ENCODE assay signal across 9 cellular contexts in the genomic region with DNA sequence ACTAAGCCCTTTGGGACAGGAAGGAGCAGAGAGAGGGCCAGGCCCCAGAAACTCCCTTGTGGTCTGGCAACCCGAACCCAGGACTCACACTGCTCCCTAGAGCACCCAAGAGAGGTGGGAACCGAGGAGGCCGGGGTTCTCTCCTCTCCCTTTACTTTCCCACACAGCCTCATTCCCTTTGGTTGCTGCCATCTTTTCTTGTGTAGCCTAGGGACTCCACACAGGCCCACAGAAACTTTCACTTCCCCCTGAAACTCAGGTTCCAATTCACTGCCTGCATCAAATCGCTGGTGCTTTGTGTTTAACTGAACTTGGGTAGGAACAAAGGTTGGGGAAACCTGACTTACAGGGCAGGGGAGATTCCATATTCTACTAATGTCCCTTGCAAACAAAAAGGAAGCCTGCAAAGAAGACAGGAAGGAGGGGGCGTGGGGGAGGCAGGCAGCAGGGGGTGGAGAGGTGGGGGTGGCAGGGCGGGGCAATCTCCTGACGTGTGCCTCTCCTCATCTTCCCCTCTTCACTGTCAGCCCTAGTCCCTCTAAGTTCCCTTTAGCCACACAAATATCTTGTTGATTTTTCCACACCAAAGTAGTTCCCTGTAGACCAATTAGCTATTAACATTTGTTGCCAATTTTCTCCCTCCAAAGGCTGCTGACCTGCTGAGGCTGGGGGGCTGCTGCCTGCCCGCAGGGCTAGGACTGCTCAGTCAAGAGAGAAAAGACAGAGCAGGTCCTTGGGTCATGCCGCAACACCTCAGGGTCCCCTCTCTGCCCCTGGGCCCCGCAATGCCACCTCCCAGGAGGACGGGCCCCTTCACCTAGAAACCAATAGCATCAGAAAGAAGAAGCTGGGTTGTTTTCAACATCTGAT. TPM values are rescaled to one million over a fixed set of nuclear protein-coding genes. Genes with fewer than 3 reads are reported as not detected.
DNase-seq lines count a peak whose midpoint lies in the region; ATAC-seq, FAIRE-seq and TF ChIP-seq lines count a peak whose summit lies in the region.
"Had no signal": no experiment of that assay in that cellular context is flagged by ENCODE, and none has a peak within 500 bp of the region (broad histone marks: within the 10 kb centered on the region; RNA-seq: fewer than 3 reads in every experiment).

No MANE protein-coding gene starts in this region.

- H4K20me1 ChIP-seq in astrocyte (ENCODE audit: insufficient read depth, low read length) = peaks cover 60% of the 10 kb centered on the region

- H2BK120ac ChIP-seq in mesenchymal stem cell (ENCODE audit: low read depth, low read length) = peak overlapping the region; percentile 96

- H2BK15ac ChIP-seq in mesenchymal stem cell (ENCODE audit: low read depth, poor library complexity, severe bottlenecking) = peak overlapping the region; percentile 87

- peak overlapping the region; percentile 89 for H3K27ac Mint-ChIP-seq in astrocyte (ENCODE audit: unreplicated experiment)

- no peaks in the 10 kb centered on the region for H3K9me3 Mint-ChIP-seq in astrocyte (ENCODE audit: unreplicated experiment)

- H3K4me1 Mint-ChIP-seq in astrocyte (ENCODE audit: low read depth, unreplicated experiment) = peaks cover 69% of the 10 kb centered on the region

- H4K91ac ChIP-seq in mesenchymal stem cell (ENCODE audit: low read length) = peak overlapping the region; percentile 99

- H2AK5ac ChIP-seq in mesenchymal stem cell (ENCODE audit: low read length, severe bottlenecking) = peak overlapping the region; percentile 95

- FAIRE-seq in astrocyte (lab: Jason Lieb, UNC) = no peak
- FAIRE-seq: colon had no signal

- ATAC-seq in HG03097 (IDR thresholded peaks at IDR 0.05; ENCODE audit: low FRiP score, unreplicated experiment) = peak; percentile 43

- peak overlapping the region; percentile 54 for H3K4me3 Mint-ChIP-seq in astrocyte (ENCODE audit: unreplicated experiment)

- 0 out of 2 replicates have a peak overlapping the region, but pooled peaks have one; percentile 31 for H3K27ac ChIP-seq in SK-N-MC
- no peak overlapping the region for H3K27ac ChIP-seq in astrocyte (ENCODE audit: low read depth, low read length)
- peak overlapping the region; percentile 79 for H3K27ac ChIP-seq in mesenchymal stem cell (ENCODE audit: low read length, poor library complexity, severe bottlenecking)

- DNase-seq in NCI-H82 (lab: John Stamatoyannopoulos, UW) (peak; percentile 34), NCI-H82 treated with DMSO at 0.1 percent for 48 hours (lab: John Stamatoyannopoulos, UW; ENCODE audit: unreplicated experiment) (no peak), SK-N-MC (ENCODE audit: low read depth, low spot score) (no peak), astrocyte (ENCODE audit: low read depth) (no peak), mesenchymal stem cell (peak; percentile 55), ureter (ENCODE audit: low spot score) (peak; percentile 59), AG08396 (ENCODE audit: low spot score) (no peak)

- no peaks in the 10 kb centered on the region for H3K27me3 Mint-ChIP-seq in astrocyte (ENCODE audit: low read depth, unreplicated experiment)

- peak overlapping the region; percentile 8 to 95 for H3K23ac ChIP-seq in mesenchymal stem cell (ENCODE audit: low read length in 2 of 2)

- WGBS in mesenchymal stem cell = 41% methylated on average over 6 of the region's 11 CpGs

- H3K4ac ChIP-seq in mesenchymal stem cell (ENCODE audit: low read depth in 1 of 2, low read length in 2 of 2) = peak overlapping the region; percentile 64 to 98

- peak overlapping the region; percentile 91 to 99 for H2BK12ac ChIP-seq in mesenchymal stem cell (ENCODE audit: low read length in 2 of 2)

- H3K79me1 ChIP-seq in mesenchymal stem cell (replicated peaks; ENCODE audit: low read length, poor library complexity, severe bottlenecking) = peaks cover 2% of the 10 kb centered on the region

- peak overlapping the region; percentile 68 for H3K4me2 ChIP-seq in astrocyte (ENCODE audit: low read length)
- H3K4me2 ChIP-seq in mesenchymal stem cell (ENCODE audit: low read length, poor library complexity, severe bottlenecking) = no peak overlapping the region

- H3K27me3 ChIP-seq in astrocyte (ENCODE audit: insufficient read depth, low read length) = no peaks in the 10 kb centered on the region
- no peaks in the 10 kb centered on the region for H3K27me3 ChIP-seq in mesenchymal stem cell (ENCODE audit: control insufficient read depth in 1 of 2, insufficient read depth in 1 of 2, low read length in 2 of 2)

- H3K14ac ChIP-seq in mesenchymal stem cell (ENCODE audit: low read length in 2 of 2) = peak overlapping the region in 1 of 2 experiments; percentile 83

- H3K9me3 ChIP-seq in SK-N-MC (ENCODE audit: low read depth, low read length) (no peaks in the 10 kb centered on the region), astrocyte (ENCODE audit: insufficient read depth, low read depth, low read length) (no peaks in the 10 kb centered on the region), mesenchymal stem cell (ENCODE audit: control insufficient read depth, low read length) (no peaks in the 10 kb centered on the region)

- H3K79me2 ChIP-seq in astrocyte (ENCODE audit: insufficient read depth, low read length) = peaks cover 90% of the 10 kb centered on the region

- H3K9ac ChIP-seq in SK-N-MC (ENCODE audit: insufficient read length) (no peak overlapping the region), astrocyte (ENCODE audit: low read length) (peak overlapping the region; percentile 29), mesenchymal stem cell (ENCODE audit: low read length) (no peak overlapping the region)

- H4K8ac ChIP-seq in mesenchymal stem cell (ENCODE audit: low read length) = peak overlapping the region; percentile 92

- H3K18ac ChIP-seq in mesenchymal stem cell (ENCODE audit: low read depth in 1 of 2, low read length in 2 of 2) = peak overlapping the region; percentile 94 to 96

- peaks cover 11% of the 10 kb centered on the region for H3K36me3 Mint-ChIP-seq in astrocyte (ENCODE audit: low read depth, unreplicated experiment)

- H2AFZ ChIP-seq in astrocyte (ENCODE audit: low read depth, low read length) (no peak overlapping the region), mesenchymal stem cell (ENCODE audit: low read depth, low read length) (no peak overlapping the region)

- H3K4me1 ChIP-seq in astrocyte (ENCODE audit: insufficient read depth, low read length) (peaks cover 52% of the 10 kb centered on the region), mesenchymal stem cell (ENCODE audit: control insufficient read depth, insufficient read depth, low read depth, low read length) (peaks cover 51% of the 10 kb centered on the region)

- H2BK5ac ChIP-seq in mesenchymal stem cell (ENCODE audit: low read depth, low read length, poor library complexity, severe bottlenecking) = peak overlapping the region; percentile 84

- TF ChIP-seq CTCF in astrocyte (IDR thresholded peaks at IDR 0.05; ENCODE audit: insufficient read depth, low read depth, low read length) = no peak

- H3K4me3 ChIP-seq in SK-N-MC (no peak overlapping the region), astrocyte (ENCODE audit: insufficient read depth, low read depth, low read length) (no peak overlapping the region), mesenchymal stem cell (ENCODE audit: insufficient read depth in 1 of 2, low read depth in 1 of 2, low read length in 2 of 2) (no peak overlapping the region)

- H3K36me3 ChIP-seq in SK-N-MC (ENCODE audit: insufficient read depth, low read length) = no peaks in the 10 kb centered on the region
- H3K36me3 ChIP-seq in astrocyte (ENCODE audit: insufficient read depth, low read length) = no peaks in the 10 kb centered on the region
- peaks cover 7% of the 10 kb centered on the region in 2 experiments for H3K36me3 ChIP-seq in mesenchymal stem cell (ENCODE audit: control insufficient read depth in 1 of 2, insufficient read depth in 2 of 2, low read depth in 1 of 2, low read length in 2 of 2)

RNA-seq across cellular contexts. Expression of a gene that starts 8.0 kb away (rescaled TPM):
- 108 and 130 TPM in 2 replicates for total RNA-seq in astrocyte
- 52.5 TPM for polyA plus RNA-seq in mesenchymal stem cell (2013, experiment 1 of 2)
- polyA plus RNA-seq in mesenchymal stem cell (2013, experiment 2 of 2) = 48.9 TPM
- total RNA-seq in ureter = 28.9 TPM

RNA-seq across cellular contexts. Expression of a gene that starts 23.5 kb away (rescaled TPM):
- total RNA-seq in astrocyte (9.7 and 12.0 TPM in 2 replicates), ureter (29.7 TPM)
- 3.7 TPM for polyA plus RNA-seq in mesenchymal stem cell (2013, experiment 1 of 2)
- polyA plus RNA-seq in mesenchymal stem cell (2013, experiment 2 of 2) = 3.7 TPM

Comparison
In these comparisons a context has a peak if more than half of its experiments do, and no peak if none do; other contexts are left out.
1. DNase-seq: peak in NCI-H82 (single experiment), mesenchymal stem cell (single experiment) and ureter (single experiment); none in NCI-H82 treated with DMSO at 0.1 percent for 48 hours (single experiment), SK-N-MC (single experiment), astrocyte (single experiment) and AG08396 (single experiment).